Comparison of ENCODE assay signal across 8 cellular contexts in genomic region chr2:68943581-68944568, GRCh38. TPM values are rescaled to one million over a fixed set of nuclear protein-coding genes. Genes with fewer than 3 reads are reported as not detected.
DNase-seq lines count a peak whose midpoint lies in the region; TF ChIP-seq lines count a peak whose summit lies in the region.

No MANE protein-coding gene starts in this region.

- H4K20me1 ChIP-seq in osteoblast (ENCODE audit: insufficient read depth, low read length) = no peaks in the 10 kb centered on the region

- no peaks in the 10 kb centered on the region for H3K79me2 ChIP-seq in osteoblast (ENCODE audit: insufficient read depth, low read length)

- DNase-seq in SIG-M5 treated with dmso at 0.1 percent for 504 hours (lab: John Stamatoyannopoulos, UW; ENCODE audit: unreplicated experiment) = peak; percentile 52
- DNase-seq in SIG-M5 (lab: John Stamatoyannopoulos, UW) = no peak
- peak; percentile 38 for DNase-seq in MV-4-11 (lab: John Stamatoyannopoulos, UW)
- peak; percentile 77 to 92 for DNase-seq in SJCRH30
- peak; percentile 74 for DNase-seq in activated naive CD4-positive, alpha-beta T cell treated with anti-CD3 and anti-CD28 coated beads for 36 hours
- DNase-seq in glomerular endothelial cell (ENCODE audit: extremely low read depth, low read depth, low spot score) = peak; percentile 37
- peak; percentile 53 for DNase-seq in osteoblast (ENCODE audit: insufficient read length, low spot score, missing footprints)
- DNase-seq in vagina (ENCODE audit: extremely low spot score in 2 of 2) = no peak

- intact Hi-C loops in activated naive CD4-positive, alpha-beta T cell treated with anti-CD3 and anti-CD28 coated beads for 36 hours (cut with micrococcal nuclease) = loop anchor here (1.0 to 5.0 kb wide), 2 partner anchors 68 to 363 kb away; partner anchors contain the start of gene ANTXR1
- intact Hi-C loops in vagina (cut with DNase I) = no loop called here

- CTCF ChIA-PET in activated naive CD4-positive, alpha-beta T cell treated with anti-CD3 and anti-CD28 coated beads for 36 hours (lab: Charles Lee) = interaction anchor here (0.6 to 2.4 kb wide), 27 partner anchors 10 to 463 kb away, joined by 3 to 22 read pairs (median 3); partner anchors contain the start of gene GKN2

- H3K4me3 ChIP-seq in SJCRH30 = peak overlapping the region; percentile 55
- H3K4me3 ChIP-seq in osteoblast (ENCODE audit: insufficient read depth, low read length) = no peak overlapping the region
- no peak overlapping the region for H3K4me3 ChIP-seq in vagina

- H3K4me1 Mint-ChIP-seq in activated naive CD4-positive, alpha-beta T cell treated with anti-CD3 and anti-CD28 coated beads for 36 hours (ENCODE audit: low read depth) = no peaks in the 10 kb centered on the region

- no peak overlapping the region for H3K4me3 Mint-ChIP-seq in activated naive CD4-positive, alpha-beta T cell treated with anti-CD3 and anti-CD28 coated beads for 36 hours

- H3K27ac Mint-ChIP-seq in activated naive CD4-positive, alpha-beta T cell treated with anti-CD3 and anti-CD28 coated beads for 36 hours = no peak overlapping the region

- H3K27ac ChIP-seq in SJCRH30 (peak overlapping the region; percentile 65), osteoblast (ENCODE audit: low read depth, low read length) (peak overlapping the region; percentile 30), vagina (no peak overlapping the region)

- H3K36me3 ChIP-seq in SJCRH30 (no peaks in the 10 kb centered on the region), osteoblast (ENCODE audit: insufficient read depth, low read length) (no peaks in the 10 kb centered on the region), vagina (no peaks in the 10 kb centered on the region)

- H3K27me3 Mint-ChIP-seq in activated naive CD4-positive, alpha-beta T cell treated with anti-CD3 and anti-CD28 coated beads for 36 hours (ENCODE audit: low read depth) = peaks cover 3% of the 10 kb centered on the region

- H3K9me3 Mint-ChIP-seq in activated naive CD4-positive, alpha-beta T cell treated with anti-CD3 and anti-CD28 coated beads for 36 hours = no peaks in the 10 kb centered on the region

- no peak for TF ChIP-seq POLR2A in vagina (IDR thresholded peaks at IDR 0.05)

- TF ChIP-seq CTCF in osteoblast (IDR thresholded peaks at IDR 0.05; ENCODE audit: extremely low read depth, low read depth, low read length) (peak; percentile 78), vagina (IDR thresholded peaks at IDR 0.05) (peak; percentile 57 to 76 (median 62))

- peak overlapping the region; percentile 9 for H3K4me2 ChIP-seq in osteoblast (ENCODE audit: insufficient read depth, low read length)

- H3K27me3 ChIP-seq in SJCRH30 (no peaks in the 10 kb centered on the region), osteoblast (ENCODE audit: insufficient read depth, low read length) (no peaks in the 10 kb centered on the region), vagina (no peaks in the 10 kb centered on the region)

- H3K9me3 ChIP-seq in SJCRH30 (replicated peaks) = peaks cover 8% of the 10 kb centered on the region; the same call in 1 of the 2 replicates
- H3K9me3 ChIP-seq in osteoblast (ENCODE audit: low read depth, low read length) = no peaks in the 10 kb centered on the region
- no peaks in the 10 kb centered on the region for H3K9me3 ChIP-seq in vagina

- no peaks in the 10 kb centered on the region for H3K36me3 Mint-ChIP-seq in activated naive CD4-positive, alpha-beta T cell treated with anti-CD3 and anti-CD28 coated beads for 36 hours (ENCODE audit: low read depth)

- H3K4me1 ChIP-seq in SJCRH30 = no peaks in the 10 kb centered on the region
- no peaks in the 10 kb centered on the region for H3K4me1 ChIP-seq in osteoblast (ENCODE audit: insufficient read depth, low read length)
- no peaks in the 10 kb centered on the region for H3K4me1 ChIP-seq in vagina

- H2AFZ ChIP-seq in osteoblast (ENCODE audit: low read length) = peak overlapping the region; percentile 92

RNA-seq across cellular contexts. Expression of gene GKN2, which starts 8.8 kb away (rescaled TPM):
- not detected in 2 replicates for total RNA-seq in SJCRH30 (2014; rRNA removed; shearing (Covaris generic))
- total RNA-seq in activated naive CD4-positive, alpha-beta T cell treated with anti-CD3 and anti-CD28 coated beads for 36 hours = not detected
- not detected in 2 replicates for total RNA-seq in glomerular endothelial cell
- total RNA-seq in osteoblast = not detected in 2 replicates
- not detected for total RNA-seq in vagina

RNA-seq across cellular contexts. Expression of gene GKN1, which starts 30.6 kb away (rescaled TPM):
- total RNA-seq in SJCRH30 (2014; rRNA removed; shearing (Covaris generic)) = not detected in 2 replicates
- not detected for total RNA-seq in activated naive CD4-positive, alpha-beta T cell treated with anti-CD3 and anti-CD28 coated beads for 36 hours
- not detected in 2 replicates for total RNA-seq in glomerular endothelial cell
- 0.29 TPM in 1 of 2 replicates, not detected in the other for total RNA-seq in osteoblast
- not detected for total RNA-seq in vagina

Comparison
In these comparisons a context has a peak if more than half of its experiments do, and no peak if none do; other contexts are left out.
1. DNase-seq: peak in SIG-M5 treated with dmso at 0.1 percent for 504 hours (single experiment), MV-4-11 (single experiment), SJCRH30 (2 of 2), activated naive CD4-positive, alpha-beta T cell treated with anti-CD3 and anti-CD28 coated beads for 36 hours (single experiment), glomerular endothelial cell (single experiment) and osteoblast (single experiment); none in SIG-M5 (single experiment) and vagina (0 of 2).